Comparison of ENCODE assay signal across 35 cellular contexts in the genomic region with DNA sequence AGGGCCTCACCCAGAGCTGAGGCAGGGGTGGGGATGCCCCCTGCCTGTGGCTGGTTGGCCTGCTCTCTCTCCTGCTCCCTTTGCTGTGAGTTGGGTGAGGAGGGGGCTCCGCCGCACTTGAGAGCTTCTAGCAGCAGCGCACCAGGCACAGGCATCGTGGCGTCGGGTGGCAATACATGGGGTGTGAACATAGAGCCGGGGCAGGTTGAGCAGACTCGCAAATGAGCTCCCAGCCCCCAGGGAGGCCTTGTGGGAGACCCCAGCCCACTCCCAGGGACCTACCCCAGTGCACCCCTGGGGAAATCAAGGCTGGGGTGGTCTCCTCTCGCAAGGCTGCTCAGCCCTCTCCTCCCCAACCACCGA. TPM values are rescaled to one million over a fixed set of nuclear protein-coding genes. Genes with fewer than 3 reads are reported as not detected.
A peak's percentile ranks its signal among the peaks of the same experiment; 100 is the strongest.
DNase-seq lines count a peak whose midpoint lies in the region; ATAC-seq, FAIRE-seq and TF ChIP-seq lines count a peak whose summit lies in the region.
"Had no signal": no experiment of that assay in that cellular context is flagged by ENCODE, and none has a peak within 500 bp of the region (broad histone marks: within the 10 kb centered on the region; RNA-seq: fewer than 3 reads in every experiment).

No MANE protein-coding gene starts in this region.

- no peak for TF ChIP-seq POLR2A in H1 (IDR thresholded peaks at IDR 0.05; ENCODE audit: control extremely low read depth in 1 of 2, low read depth in 2 of 2, low read length in 2 of 2)

- H3K14ac ChIP-seq in H1 (ENCODE audit: insufficient read length) (no peak overlapping the region), neuronal stem cell (ENCODE audit: low read length) (peak overlapping the region; percentile 5)

- peak overlapping the region; percentile 38; the same call in 1 of the 2 replicates for H3K27ac ChIP-seq in BLaER1
- no peak overlapping the region for H3K27ac ChIP-seq in BLaER1 treated with 17β-estradiol and CSF1 and Interleukin-3, amounts not matched to agents 10 nM and 100 nM
- H3K27ac ChIP-seq in H1 (ENCODE audit: low read depth, low read length): no peak overlapping the region
- H3K27ac ChIP-seq in neuronal stem cell (replicated peaks; ENCODE audit: low read length): no peak overlapping the region
- no peak overlapping the region for H3K27ac ChIP-seq in upper lobe of right lung
- H3K27ac ChIP-seq: 22Rv1, A549, C4-2B had no signal

- no peak for ATAC-seq in GM19351 (IDR thresholded peaks at IDR 0.05; ENCODE audit: unreplicated experiment)
- no peak for ATAC-seq in upper lobe of right lung
- ATAC-seq: CD8-positive, alpha-beta T cell had no signal

- H3K23me2 ChIP-seq in H1 (ENCODE audit: low read depth, low read length): peaks cover 7% of the 10 kb centered on the region; the same call in 1 of the 2 replicates

- POLR2A ChIA-PET in H1 (lab: Charles Lee; ENCODE audit: partially characterized antibody): no interaction called here

- H4K8ac ChIP-seq in H1 (ENCODE audit: extremely low read depth, insufficient read depth, low read length) (peak overlapping the region; percentile 14; the same call in 1 of the 2 replicates), neuronal stem cell (ENCODE audit: low read depth, low read length) (no peak overlapping the region)

- DNase-seq in H1 (ENCODE audit: low read depth in 1 of 2, low spot score in 2 of 2) (no peak), neuronal stem cell (ENCODE audit: low spot score) (no peak), LoVo (ENCODE audit: low spot score) (no peak), SHP77 (lab: John Stamatoyannopoulos, UW) (no peak), upper lobe of right lung (no peak)
- DNase-seq: ACHN; AML-193; BE2C; C1 segment of cervical spinal cord; Caco-2; Calu3; CD4-positive, alpha-beta memory T cell; CD4-positive, alpha-beta T cell; CD4-positive, CD25-positive, alpha-beta regulatory T cell; CD8-positive, alpha-beta memory T cell; CD8-positive, alpha-beta T cell; COR-L47; DMS 273 treated with DMSO at 0.1 percent for 48 hours; DMS153; DMS53; DMS79; DMS79 treated with DMSO at 0.1 percent for 48 hours; DND-41; EL had no signal

- H3K9ac ChIP-seq in BLaER1 (0 out of 2 replicates have a peak overlapping the region, but pooled peaks have one; percentile 24), H1 (replicated peaks in 1 of 4; ENCODE audit: extremely low read depth in 1 of 4, low read depth in 3 of 4, low read length in 3 of 4) (no peak overlapping the region), neuronal stem cell (ENCODE audit: low read depth, low read length, poor library complexity) (no peak overlapping the region)
- H3K9ac ChIP-seq in BLaER1 treated with 17β-estradiol and CSF1 and Interleukin-3, amounts not matched to agents 10 nM and 100 nM: 0 out of 22 replicates have a peak overlapping the region, but pooled peaks of 1 of the 11 experiments have one; percentile 18

- H3K9me3 ChIP-seq in BLaER1 (no peaks in the 10 kb centered on the region), H1 (ENCODE audit: insufficient read depth in 2 of 2, low read depth in 1 of 2, low read length in 1 of 2) (no peaks in the 10 kb centered on the region), neuronal stem cell (replicated peaks in 1 of 2; ENCODE audit: control insufficient read depth in 2 of 2, insufficient read depth in 1 of 2, low read depth in 1 of 2, low read length in 2 of 2) (peaks cover 0 to 4% of the 10 kb centered on the region in 2 donors), upper lobe of right lung (no peaks in the 10 kb centered on the region)
- no peaks in the 10 kb centered on the region for H3K9me3 ChIP-seq in BLaER1 treated with 17β-estradiol and CSF1 and Interleukin-3, amounts not matched to agents 10 nM and 100 nM (replicated peaks in 1 of 11)
- H3K9me3 ChIP-seq: A549, Caco-2 had no signal

- no peak for TF ChIP-seq RAD21 in H1 (IDR thresholded peaks at IDR 0.05 in 1 of 2, conservative IDR thresholded peaks at IDR 0.05 in 1 of 2; ENCODE audit: low read depth in 2 of 2, low read length in 2 of 2)

- H3K4me3 ChIP-seq in BLaER1 (no peak overlapping the region), H1 (ENCODE audit: extremely low read depth in 1 of 4, insufficient read depth in 2 of 4, low read depth in 3 of 4, low read length in 4 of 4) (no peak overlapping the region), neuronal stem cell (ENCODE audit: low read length in 2 of 2) (no peak overlapping the region), upper lobe of right lung (no peak overlapping the region)
- H3K4me3 ChIP-seq in BLaER1 treated with 17β-estradiol and CSF1 and Interleukin-3, amounts not matched to agents 10 nM and 100 nM: no peak overlapping the region
- H3K4me3 ChIP-seq: A549 had no signal

- no peak overlapping the region for H4K91ac ChIP-seq in H1 (replicated peaks; ENCODE audit: insufficient read length, low read length)
- no peak overlapping the region for H4K91ac ChIP-seq in neuronal stem cell (ENCODE audit: low read depth, low read length, poor library complexity)

- H3K4ac ChIP-seq in H1 (replicated peaks; ENCODE audit: insufficient read length, low read depth, low read length) (no peak overlapping the region), neuronal stem cell (ENCODE audit: low read length) (no peak overlapping the region)

- H3K79me1 ChIP-seq in H1 (ENCODE audit: low read depth, low read length): no peaks in the 10 kb centered on the region
- H3K79me1 ChIP-seq in neuronal stem cell (ENCODE audit: low read depth, low read length): peaks cover 2% of the 10 kb centered on the region

- no peak for TF ChIP-seq EP300 in H1 (IDR thresholded peaks at IDR 0.05; ENCODE audit: borderline replicate concordance in 1 of 2, low read depth in 2 of 2, low read length in 2 of 2)

- H3K4me2 ChIP-seq in BLaER1: peak overlapping the region; percentile 40
- H3K4me2 ChIP-seq in BLaER1 treated with 17β-estradiol and CSF1 and Interleukin-3, amounts not matched to agents 10 nM and 100 nM: peak overlapping the region in 6 of 11 experiments; percentile 4 to 34 (median 28); a peak in 6 of 22 replicates
- H3K4me2 ChIP-seq in H1 (ENCODE audit: insufficient read depth in 1 of 2, low read depth in 2 of 2, low read length in 2 of 2): no peak overlapping the region
- H3K4me2 ChIP-seq in neuronal stem cell (ENCODE audit: insufficient read depth, low read length, poor library complexity, severe bottlenecking): no peak overlapping the region
- H3K4me2 ChIP-seq: A549 had no signal

- no peak overlapping the region for H2BK120ac ChIP-seq in H1 (replicated peaks; ENCODE audit: low read depth, low read length)
- no peak overlapping the region for H2BK120ac ChIP-seq in neuronal stem cell (ENCODE audit: low read depth, low read length)

- no peak for FAIRE-seq in H1 (lab: Jason Lieb, UNC)
- FAIRE-seq: A204.1, A549, D721Med had no signal

- H3K4me1 ChIP-seq in BLaER1 (peaks cover 74% of the 10 kb centered on the region), H1 (replicated peaks in 1 of 4; ENCODE audit: control insufficient read depth in 3 of 4, insufficient read depth in 4 of 4, low read length in 3 of 4) (peaks cover 0 to 3% (median 0%) of the 10 kb centered on the region in 4 experiments; a peak in 2 of 7 replicates), neuronal stem cell (ENCODE audit: control insufficient read depth in 2 of 2, insufficient read depth in 1 of 2, low read depth in 1 of 2, low read length in 2 of 2) (peaks cover 4 to 16% of the 10 kb centered on the region in 2 donors), upper lobe of right lung (no peaks in the 10 kb centered on the region)
- peaks cover 18 to 73% (median 46%) of the 10 kb centered on the region in 10 experiments for H3K4me1 ChIP-seq in BLaER1 treated with 17β-estradiol and CSF1 and Interleukin-3, amounts not matched to agents 10 nM and 100 nM
- H3K4me1 ChIP-seq: A549, Caco-2 had no signal

- H3K23ac ChIP-seq in H1 (ENCODE audit: insufficient read length) (no peak overlapping the region), neuronal stem cell (ENCODE audit: low read depth, low read length, poor library complexity) (no peak overlapping the region)

- H2BK12ac ChIP-seq in H1 (ENCODE audit: low read depth, low read length) (no peak overlapping the region), neuronal stem cell (ENCODE audit: low read length) (no peak overlapping the region)

- H2BK5ac ChIP-seq in H1 (ENCODE audit: low read depth, low read length) (no peak overlapping the region), neuronal stem cell (ENCODE audit: low read length) (no peak overlapping the region)

- H2AK5ac ChIP-seq in H1 (ENCODE audit: low read depth, low read length) (no peak overlapping the region), neuronal stem cell (ENCODE audit: low read depth, low read length) (peak overlapping the region; percentile 98)

- H4K5ac ChIP-seq in H1 (ENCODE audit: insufficient read length, low read depth, low read length): no peak overlapping the region

- H3K36me3 ChIP-seq in BLaER1 (no peaks in the 10 kb centered on the region), H1 (ENCODE audit: control insufficient read depth in 2 of 4, insufficient read depth in 4 of 4, low read length in 3 of 4) (no peaks in the 10 kb centered on the region), neuronal stem cell (replicated peaks in 1 of 2; ENCODE audit: control insufficient read depth in 2 of 2, insufficient read depth in 2 of 2, low read length in 2 of 2) (no peaks in the 10 kb centered on the region), upper lobe of right lung (no peaks in the 10 kb centered on the region)
- no peaks in the 10 kb centered on the region for H3K36me3 ChIP-seq in BLaER1 treated with 17β-estradiol and CSF1 and Interleukin-3, amounts not matched to agents 10 nM and 100 nM
- H3K36me3 ChIP-seq: BE2C had no signal

- no peak overlapping the region for H2BK20ac ChIP-seq in H1 (ENCODE audit: low read length)

- H2AFZ ChIP-seq in H1 (ENCODE audit: low read length): no peak overlapping the region
- no peak overlapping the region for H2AFZ ChIP-seq in neuronal stem cell (ENCODE audit: low read length)

- TF ChIP-seq CTCF in H1 (IDR thresholded peaks at IDR 0.05; ENCODE audit: control extremely low read depth in 1 of 3, insufficient read depth in 1 of 3, low read depth in 1 of 3, low read length in 3 of 3): no peak
- no peak for TF ChIP-seq CTCF in upper lobe of right lung (IDR thresholded peaks at IDR 0.05)

- intact Hi-C loops in upper lobe of right lung (cut with DNase I): no loop called here

- 86% methylated on average over 8 of the region's 10 CpGs; no CpG with 5 or more reads in 1 of the 2 experiments for WGBS in H1 (ENCODE audit: extremely low coverage in 1 of 2, insufficient coverage in 1 of 2, insufficient read length in 1 of 2, insufficient replicate concordance in 2 of 2, low coverage in 1 of 2, low lambda C conversion rate in 2 of 2, missing lambda C conversion rate in 1 of 2), 2 experiments
- no CpG with 5 or more reads among the region's 10 CpGs for WGBS in neuronal stem cell (ENCODE audit: extremely low coverage in 2 of 2, insufficient read length in 2 of 2, insufficient replicate concordance in 1 of 2), 2 donors

- H3K56ac ChIP-seq in H1 (replicated peaks; ENCODE audit: insufficient read length, low read depth, low read length): no peak overlapping the region

- no peaks in the 10 kb centered on the region for H4K20me1 ChIP-seq in BLaER1
- peaks cover 0 to 26% (median 0%) of the 10 kb centered on the region in 11 experiments; a peak in 3 of 22 replicates for H4K20me1 ChIP-seq in BLaER1 treated with 17β-estradiol and CSF1 and Interleukin-3, amounts not matched to agents 10 nM and 100 nM
- H4K20me1 ChIP-seq in H1 (replicated peaks in 1 of 2; ENCODE audit: control insufficient read depth in 1 of 2, insufficient read depth in 2 of 2, low read length in 2 of 2): peaks cover 0 to 8% of the 10 kb centered on the region in 2 experiments

- H2BK15ac ChIP-seq in H1 (ENCODE audit: low read length) (no peak overlapping the region), neuronal stem cell (ENCODE audit: low read length) (peak overlapping the region; percentile 95)

- CTCF ChIA-PET in H1 (lab: Charles Lee; ENCODE audit: partially characterized antibody): interaction anchor here (0.8 to 1.1 kb wide), 4 partner anchors 31 to 385 kb away, joined by 3 read pairs; no protein-coding TSS in a partner anchor

- no peak overlapping the region for H3K18ac ChIP-seq in H1 (ENCODE audit: extremely low read depth, low read length)
- H3K18ac ChIP-seq in neuronal stem cell (ENCODE audit: low read length): peak overlapping the region; percentile 72

- H3K27me3 ChIP-seq in BLaER1 (no peaks in the 10 kb centered on the region), H1 (replicated peaks in 1 of 4; ENCODE audit: control insufficient read depth in 3 of 4, extremely low read depth in 1 of 4, insufficient read depth in 3 of 4, low read length in 3 of 4) (peaks cover 0 to 1% (median 0%) of the 10 kb centered on the region in 4 experiments; a peak in 1 of 7 replicates), neuronal stem cell (ENCODE audit: control insufficient read depth in 3 of 3, insufficient read depth in 3 of 3, low read depth in 1 of 3, low read length in 3 of 3) (peaks cover 0 to 59% (median 0%) of the 10 kb centered on the region in 3 experiments), upper lobe of right lung (no peaks in the 10 kb centered on the region)
- no peaks in the 10 kb centered on the region for H3K27me3 ChIP-seq in BLaER1 treated with 17β-estradiol and CSF1 and Interleukin-3, amounts not matched to agents 10 nM and 100 nM
- H3K27me3 ChIP-seq: BE2C had no signal

- H3K79me2 ChIP-seq in H1 (ENCODE audit: control insufficient read depth in 1 of 2, insufficient read depth in 2 of 2, low read length in 2 of 2): no peaks in the 10 kb centered on the region

RNA-seq across cellular contexts. Expression of a gene that starts 54.5 kb away (rescaled TPM):
- total RNA-seq in H1 (2021; fragmentation: NEBNext Ultra II Directional; extraction: Animal tissue kit (Norgen Biotek cat#: 25700)): 41.6 and 42.3 TPM in 2 replicates
- polyA plus RNA-seq in H1 (2011; rRNA removed): 11.5 and 25.9 TPM in 2 replicates
- polyA plus RNA-seq in H1 (2011; cell fraction: cytosol; rRNA removed): 18.3 TPM
- polyA plus RNA-seq in H1 (2011; cell fraction: nucleus; rRNA removed): 49.7 TPM
- polyA plus RNA-seq in H1 (2012, experiment 1 of 2): 14.7 to 22.6 TPM (median 20.0 TPM) in 4 replicates
- polyA plus RNA-seq in H1 (2012, experiment 2 of 2): 16.2 TPM
- 13.6 TPM for polyA plus RNA-seq in H1 (2013, experiment 1 of 2)
- polyA plus RNA-seq in H1 (2013, experiment 2 of 2): 12.8 TPM
- polyA minus RNA-seq in H1 (2011; rRNA and poly(A)+ RNA removed): 2.8 and 6.1 TPM in 2 replicates
- polyA minus RNA-seq in H1 (2011; cell fraction: cytosol; rRNA and poly(A)+ RNA removed): 24.9 TPM
- polyA minus RNA-seq in H1 (2011; cell fraction: nucleus; rRNA and poly(A)+ RNA removed): 24.4 TPM
- polyA plus RNA-seq in neuronal stem cell (2013, experiment 1 of 2): 14.6 TPM
- polyA plus RNA-seq in neuronal stem cell (2013, experiment 2 of 2): 14.0 TPM
- 5.9 TPM for total RNA-seq in upper lobe of right lung
- total RNA-seq: B cell had no signal
- polyA plus RNA-seq: AG04450; CD14-positive monocyte; CD4-positive, CD25-positive, alpha-beta regulatory T cell; CD8-positive, alpha-beta memory T cell had no signal

Comparison
In these comparisons a context has a peak if more than half of its experiments do, and no peak if none do; other contexts are left out.
1. H3K4me2 ChIP-seq: peak in BLaER1 (single experiment) and BLaER1 treated with 17β-estradiol and CSF1 and Interleukin-3, amounts not matched to agents 10 nM and 100 nM (6 of 11); none in H1 (0 of 2) and neuronal stem cell (single experiment).